1 cellular context compared by ENCODE assay signal in genomic region chr6:7147051-7147671, GRCh38.
TF ChIP-seq lines count a peak whose summit lies in the region.

No MANE protein-coding gene starts in this region.

TF ChIP-seq in K562, 482 proteins besides CTCF, POLR2A, EP300 and RAD21 (continued from another document and continues in another):
- TF ChIP-seq IRF9 (tag; IDR thresholded peaks at IDR 0.05) (0 out of 2 replicates have a peak, but pooled peaks have one; percentile 32), LEF1 (IDR thresholded peaks at IDR 0.05) (peak; percentile 38; the same call in 1 of the 2 replicates), ZNF76 (CRISPR knock-in tag; IDR thresholded peaks at IDR 0.05; ENCODE audit: borderline replicate concordance) (no peak), HMG20A (CRISPR knock-in tag; conservative IDR thresholded peaks at IDR 0.05) (no peak), RB1 (IDR thresholded peaks at IDR 0.05; ENCODE audit: low read depth) (no peak), TBP (optimal IDR thresholded peaks at IDR 0.05; ENCODE audit: low read depth, low read length) (no peak), MNT (conservative IDR thresholded peaks at IDR 0.05) (peak; percentile 32 to 34; a peak in 1 of 4 replicates), SMARCE1 (IDR thresholded peaks at IDR 0.05) (peak; percentile 51; the same call in 1 of the 2 replicates), ARNT (IDR thresholded peaks at IDR 0.05) (0 out of 4 replicates have a peak, but pooled peaks of 1 of the 2 experiments have one; percentile 42), GMEB1 (CRISPR knock-in tag; IDR thresholded peaks at IDR 0.05) (no peak), MAZ (CRISPR knock-in tag; conservative IDR thresholded peaks at IDR 0.05 in 1 of 2, IDR thresholded peaks at IDR 0.05 in 1 of 2) (peak in 1 of 2 experiments; percentile 12; a peak in 1 of 4 replicates), YBX1 (IDR thresholded peaks at IDR 0.05) (no peak), CAMTA2 (CRISPR knock-in tag; conservative IDR thresholded peaks at IDR 0.05) (0 out of 2 replicates have a peak, but pooled peaks have one; percentile 20), ZBTB8A (IDR thresholded peaks at IDR 0.05; ENCODE audit: partially characterized antibody) (no peak), MXI1 (IDR thresholded peaks at IDR 0.05; ENCODE audit: low read depth, low read length) (no peak), NONO (IDR thresholded peaks at IDR 0.05; ENCODE audit: low read depth in 2 of 2, low read length in 1 of 2) (0 out of 4 replicates have a peak, but pooled peaks of 1 of the 2 experiments have one; percentile 1), SUPT5H (IDR thresholded peaks at IDR 0.05) (no peak), ZNF668 (CRISPR knock-in tag; IDR thresholded peaks at IDR 0.05) (peak; percentile 60; the same call in 1 of the 2 replicates), SAFB2 (IDR thresholded peaks at IDR 0.05; ENCODE audit: borderline replicate concordance, low read depth, low read length, severe bottlenecking) (no peak), TSHZ1 (CRISPR knock-in tag; IDR thresholded peaks at IDR 0.05) (no peak), TAL1 (IDR thresholded peaks at IDR 0.05) (peak; percentile 42), MECOM (CRISPR knock-in tag; IDR thresholded peaks at IDR 0.05) (peak; percentile 82; the same call in 1 of the 2 replicates), HLTF (IDR thresholded peaks at IDR 0.05) (0 out of 2 replicates have a peak, but pooled peaks have one; percentile 16), TOE1 (IDR thresholded peaks at IDR 0.05; ENCODE audit: borderline replicate concordance) (0 out of 2 replicates have a peak, but pooled peaks have one; percentile 35), TOE1 (CRISPR knock-in tag; IDR thresholded peaks at IDR 0.05; ENCODE audit: borderline replicate concordance, low read depth) (no peak), ZBTB43 (CRISPR knock-in tag; IDR thresholded peaks at IDR 0.05) (no peak), SMARCA4 (IDR thresholded peaks at IDR 0.05) (peak; percentile 59), C11orf30 (IDR thresholded peaks at IDR 0.05; ENCODE audit: low read depth) (no peak), DPF2 (IDR thresholded peaks at IDR 0.05) (peak; percentile 77; the same call in 1 of the 2 replicates), TEAD4 (IDR thresholded peaks at IDR 0.05; ENCODE audit: low read length) (peak; percentile 43; the same call in 1 of the 2 replicates), TEAD4 (CRISPR knock-in tag; IDR thresholded peaks at IDR 0.05; ENCODE audit: borderline replicate concordance) (no peak), TAF7 (tag; IDR thresholded peaks at IDR 0.05) (no peak), SMAD4 (CRISPR knock-in tag; conservative IDR thresholded peaks at IDR 0.05) (peak; percentile 54), NFYB (IDR thresholded peaks at IDR 0.05; ENCODE audit: extremely low read depth, insufficient read length) (no peak), SP2 (IDR thresholded peaks at IDR 0.05; ENCODE audit: extremely low read depth, low read depth, low read length, poor library complexity, severe bottlenecking) (no peak), ZNF347 (CRISPR knock-in tag; IDR thresholded peaks at IDR 0.05; ENCODE audit: low read depth) (no peak), ZSCAN32 (CRISPR knock-in tag; IDR thresholded peaks at IDR 0.05) (no peak), RCOR1 (IDR thresholded peaks at IDR 0.05; ENCODE audit: borderline replicate concordance in 1 of 2, low read depth in 2 of 2, low read length in 2 of 2) (peak in 1 of 2 experiments; percentile 48; a peak in 1 of 4 replicates), MEIS2 (IDR thresholded peaks at IDR 0.05; ENCODE audit: partially characterized antibody) (peak; percentile 90), ZFX (CRISPR knock-in tag; IDR thresholded peaks at IDR 0.05) (no peak), PYGO2 (tag; IDR thresholded peaks at IDR 0.05) (0 out of 2 replicates have a peak, but pooled peaks have one; percentile 5), EZH2 (IDR thresholded peaks at IDR 0.05; ENCODE audit: borderline replicate concordance, low read depth, low read length) (no peak), NKRF (IDR thresholded peaks at IDR 0.05; ENCODE audit: borderline replicate concordance) (no peak)
- TF ChIP-seq, protein P1, sequence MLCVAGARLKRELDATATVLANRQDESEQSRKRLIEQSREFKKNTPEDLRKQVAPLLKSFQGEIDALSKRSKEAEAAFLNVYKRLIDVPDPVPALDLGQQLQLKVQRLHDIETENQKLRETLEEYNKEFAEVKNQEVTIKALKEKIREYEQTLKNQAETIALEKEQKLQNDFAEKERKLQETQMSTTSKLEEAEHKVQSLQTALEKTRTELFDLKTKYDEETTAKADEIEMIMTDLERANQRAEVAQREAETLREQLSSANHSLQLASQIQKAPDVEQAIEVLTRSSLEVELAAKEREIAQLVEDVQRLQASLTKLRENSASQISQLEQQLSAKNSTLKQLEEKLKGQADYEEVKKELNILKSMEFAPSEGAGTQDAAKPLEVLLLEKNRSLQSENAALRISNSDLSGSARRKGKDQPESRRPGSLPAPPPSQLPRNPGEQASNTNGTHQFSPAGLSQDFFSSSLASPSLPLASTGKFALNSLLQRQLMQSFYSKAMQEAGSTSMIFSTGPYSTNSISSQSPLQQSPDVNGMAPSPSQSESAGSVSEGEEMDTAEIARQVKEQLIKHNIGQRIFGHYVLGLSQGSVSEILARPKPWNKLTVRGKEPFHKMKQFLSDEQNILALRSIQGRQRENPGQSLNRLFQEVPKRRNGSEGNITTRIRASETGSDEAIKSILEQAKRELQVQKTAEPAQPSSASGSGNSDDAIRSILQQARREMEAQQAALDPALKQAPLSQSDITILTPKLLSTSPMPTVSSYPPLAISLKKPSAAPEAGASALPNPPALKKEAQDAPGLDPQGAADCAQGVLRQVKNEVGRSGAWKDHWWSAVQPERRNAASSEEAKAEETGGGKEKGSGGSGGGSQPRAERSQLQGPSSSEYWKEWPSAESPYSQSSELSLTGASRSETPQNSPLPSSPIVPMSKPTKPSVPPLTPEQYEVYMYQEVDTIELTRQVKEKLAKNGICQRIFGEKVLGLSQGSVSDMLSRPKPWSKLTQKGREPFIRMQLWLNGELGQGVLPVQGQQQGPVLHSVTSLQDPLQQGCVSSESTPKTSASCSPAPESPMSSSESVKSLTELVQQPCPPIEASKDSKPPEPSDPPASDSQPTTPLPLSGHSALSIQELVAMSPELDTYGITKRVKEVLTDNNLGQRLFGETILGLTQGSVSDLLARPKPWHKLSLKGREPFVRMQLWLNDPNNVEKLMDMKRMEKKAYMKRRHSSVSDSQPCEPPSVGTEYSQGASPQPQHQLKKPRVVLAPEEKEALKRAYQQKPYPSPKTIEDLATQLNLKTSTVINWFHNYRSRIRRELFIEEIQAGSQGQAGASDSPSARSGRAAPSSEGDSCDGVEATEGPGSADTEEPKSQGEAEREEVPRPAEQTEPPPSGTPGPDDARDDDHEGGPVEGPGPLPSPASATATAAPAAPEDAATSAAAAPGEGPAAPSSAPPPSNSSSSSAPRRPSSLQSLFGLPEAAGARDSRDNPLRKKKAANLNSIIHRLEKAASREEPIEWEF (CRISPR knock-in tag; IDR thresholded peaks at IDR 0.05): peak; percentile 77; the same call in 1 of the 2 replicates
- TF ChIP-seq, protein P2, sequence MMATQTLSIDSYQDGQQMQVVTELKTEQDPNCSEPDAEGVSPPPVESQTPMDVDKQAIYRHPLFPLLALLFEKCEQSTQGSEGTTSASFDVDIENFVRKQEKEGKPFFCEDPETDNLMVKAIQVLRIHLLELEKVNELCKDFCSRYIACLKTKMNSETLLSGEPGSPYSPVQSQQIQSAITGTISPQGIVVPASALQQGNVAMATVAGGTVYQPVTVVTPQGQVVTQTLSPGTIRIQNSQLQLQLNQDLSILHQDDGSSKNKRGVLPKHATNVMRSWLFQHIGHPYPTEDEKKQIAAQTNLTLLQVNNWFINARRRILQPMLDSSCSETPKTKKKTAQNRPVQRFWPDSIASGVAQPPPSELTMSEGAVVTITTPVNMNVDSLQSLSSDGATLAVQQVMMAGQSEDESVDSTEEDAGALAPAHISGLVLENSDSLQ (IDR thresholded peaks at IDR 0.05): peak; percentile 75
- TF ChIP-seq, protein P3, sequence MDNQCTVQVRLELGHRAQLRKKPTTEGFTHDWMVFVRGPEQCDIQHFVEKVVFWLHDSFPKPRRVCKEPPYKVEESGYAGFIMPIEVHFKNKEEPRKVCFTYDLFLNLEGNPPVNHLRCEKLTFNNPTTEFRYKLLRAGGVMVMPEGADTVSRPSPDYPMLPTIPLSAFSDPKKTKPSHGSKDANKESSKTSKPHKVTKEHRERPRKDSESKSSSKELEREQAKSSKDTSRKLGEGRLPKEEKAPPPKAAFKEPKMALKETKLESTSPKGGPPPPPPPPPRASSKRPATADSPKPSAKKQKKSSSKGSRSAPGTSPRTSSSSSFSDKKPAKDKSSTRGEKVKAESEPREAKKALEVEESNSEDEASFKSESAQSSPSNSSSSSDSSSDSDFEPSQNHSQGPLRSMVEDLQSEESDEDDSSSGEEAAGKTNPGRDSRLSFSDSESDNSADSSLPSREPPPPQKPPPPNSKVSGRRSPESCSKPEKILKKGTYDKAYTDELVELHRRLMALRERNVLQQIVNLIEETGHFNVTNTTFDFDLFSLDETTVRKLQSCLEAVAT (IDR thresholded peaks at IDR 0.05): 0 out of 4 replicates have a peak, but pooled peaks of 1 of the 2 experiments have one; percentile 20
